ENCODE assay signal across 21 cellular contexts in the genomic region with DNA sequence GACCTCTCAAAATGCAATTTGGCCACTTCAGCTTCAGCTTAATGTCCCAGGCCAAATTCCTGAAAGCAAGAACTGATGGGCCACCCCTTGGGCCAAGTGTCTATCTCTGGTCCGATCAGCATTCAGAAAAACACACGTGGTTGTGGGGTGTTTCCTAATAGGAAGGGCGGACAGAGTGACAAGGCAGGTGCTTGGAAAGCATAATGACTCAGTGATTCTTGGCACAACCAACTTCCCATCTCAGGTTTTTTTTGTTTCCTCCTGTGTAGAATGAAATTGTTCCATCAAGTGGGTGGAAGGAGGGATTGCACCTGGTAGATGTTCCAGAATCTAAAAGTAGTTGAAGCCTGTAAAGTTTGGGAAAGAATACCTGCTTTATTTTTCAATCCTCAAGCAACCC.
DNase-seq lines count a peak whose midpoint lies in the region; FAIRE-seq and TF ChIP-seq lines count a peak whose summit lies in the region.
"Had no signal": no experiment of that assay in that cellular context is flagged by ENCODE, and none has a peak within 500 bp of the region (broad histone marks: within the 10 kb centered on the region; RNA-seq: fewer than 3 reads in every experiment).

No MANE protein-coding gene starts in this region.

- no peak for FAIRE-seq in bronchial epithelial cell (lab: Jason Lieb, UNC)
- FAIRE-seq: H54 had no signal

- H4K20me1 ChIP-seq in SK-N-SH (ENCODE audit: insufficient read depth) = no peaks in the 10 kb centered on the region

- no peaks in the 10 kb centered on the region for H3K9me2 ChIP-seq in SK-N-SH

- no TSS peak for BruUV-seq in Calu3 (replicated peaks; lab: Mats Ljungman, UMichigan)

- H3F3A ChIP-seq in SK-N-SH (replicated peaks; ENCODE audit: insufficient read depth) = no peaks in the 10 kb centered on the region

- DNase-seq in Calu3 = peak; percentile 15
- peak; percentile 13 for DNase-seq in HT1080 (ENCODE audit: low read depth)
- DNase-seq in bronchial epithelial cell (ENCODE audit: low read depth) = peak; percentile 75
- DNase-seq in neural crest cell (ENCODE audit: low read depth, low spot score) = no peak
- DNase-seq in GM19240 (ENCODE audit: insufficient read length, low spot score) = no peak
- DNase-seq in stimulated activated CD4-positive, alpha-beta T cell treated with anti-CD3 and anti-CD28 coated beads, Interleukin-2, amount 100 ng/mL, for 48 hours = no peak
- no peak for DNase-seq in SK-N-SH
- DNase-seq in SIG-M5 treated with dmso at 0.1 percent for 504 hours (lab: John Stamatoyannopoulos, UW; ENCODE audit: unreplicated experiment) = no peak
- DNase-seq: ACHN; DMS79 treated with DMSO at 0.1 percent for 48 hours; KBM-7; NCI-H1092; NCI-H1436 treated with DMSO at 0.1 percent for 48 hours; NCI-H2029; NCI-H2171; NCI-H446; NCI-H526 treated with DMSO at 0.1 percent for 48 hours; NK-92 treated with Interleukin-12 subunit alpha and Interleukin-12 subunit beta, amount 100 ng/mL, for 24 hours; SJCRH30 had no signal

- H3K4me3 ChIP-seq in bronchial epithelial cell (ENCODE audit: low read depth, low read length) (no peak overlapping the region), SK-N-SH (ENCODE audit: low read depth in 2 of 2, low read length in 1 of 2) (no peak overlapping the region)
- H3K4me3 ChIP-seq: SJCRH30 had no signal

- TF ChIP-seq CTCF in Calu3 (IDR thresholded peaks at IDR 0.05; ENCODE audit: unreplicated experiment) = no peak
- peak; percentile 13 for TF ChIP-seq CTCF in bronchial epithelial cell (IDR thresholded peaks at IDR 0.05; ENCODE audit: insufficient read depth, low read length, severe bottlenecking)
- no peak for TF ChIP-seq CTCF in neural crest cell (conservative IDR thresholded peaks at IDR 0.05)
- no peak for TF ChIP-seq CTCF in SK-N-SH (IDR thresholded peaks at IDR 0.05)

- H3K4me1 Mint-ChIP-seq in Calu3 (ENCODE audit: low read depth, unreplicated experiment) (peaks cover 9% of the 10 kb centered on the region), neural crest cell (peaks cover 11% of the 10 kb centered on the region)

- H3K9me3 Mint-ChIP-seq in Calu3 (ENCODE audit: low read depth, unreplicated experiment) (no peaks in the 10 kb centered on the region), neural crest cell (no peaks in the 10 kb centered on the region)

- TF ChIP-seq RAD21 in SK-N-SH (IDR thresholded peaks at IDR 0.05; ENCODE audit: low read length) = no peak

- H3K4me3 Mint-ChIP-seq in Calu3 (ENCODE audit: low read depth, unreplicated experiment) = no peak overlapping the region
- H3K4me3 Mint-ChIP-seq in neural crest cell = no peak overlapping the region

- H3K27ac Mint-ChIP-seq in Calu3 (ENCODE audit: unreplicated experiment) (no peak overlapping the region), neural crest cell (ENCODE audit: unreplicated experiment) (peak overlapping the region; percentile 2)

- H3K79me2 ChIP-seq in SK-N-SH (ENCODE audit: insufficient read depth) = no peaks in the 10 kb centered on the region

- H3K9me3 ChIP-seq in SK-N-SH = no peaks in the 10 kb centered on the region
- H3K9me3 ChIP-seq: SJCRH30 had no signal

- intact Hi-C loops in Calu3 (cut with micrococcal nuclease; ENCODE audit: unreplicated experiment) = no loop called here

- no peaks in the 10 kb centered on the region for H3K36me3 Mint-ChIP-seq in Calu3 (ENCODE audit: insufficient read depth, unreplicated experiment)
- no peaks in the 10 kb centered on the region for H3K36me3 Mint-ChIP-seq in neural crest cell (ENCODE audit: low read depth)

- POLR2A ChIA-PET in SK-N-SH (lab: Yijun Ruan, JAX) = no interaction called here

- no peak overlapping the region for H3K4me2 ChIP-seq in SK-N-SH

- peaks cover 0 to 34% of the 10 kb centered on the region in 2 experiments; a peak in 2 of 4 replicates for H3K4me1 ChIP-seq in SK-N-SH (ENCODE audit: control insufficient read depth in 1 of 2, insufficient read depth in 2 of 2, low read depth in 1 of 2, low read length in 1 of 2)
- H3K4me1 ChIP-seq: SJCRH30 had no signal

- no peak overlapping the region; a peak in 1 of 4 replicates for H3K27ac ChIP-seq in SK-N-SH (ENCODE audit: low read depth in 2 of 2, low read length in 1 of 2)
- H3K27ac ChIP-seq: C4-2B, SJCRH30 had no signal

- 7% methylated on average over 3 of the region's 3 CpGs for WGBS in SK-N-SH (ENCODE audit: low lambda C conversion rate)

- no peaks in the 10 kb centered on the region for H3K36me3 ChIP-seq in bronchial epithelial cell (ENCODE audit: control insufficient read depth, insufficient read depth, low read length)
- no peaks in the 10 kb centered on the region for H3K36me3 ChIP-seq in SK-N-SH (replicated peaks in 1 of 2; ENCODE audit: control insufficient read depth in 1 of 2, insufficient read depth in 2 of 2, low read length in 1 of 2)
- H3K36me3 ChIP-seq: SJCRH30 had no signal

- H3K27me3 ChIP-seq in bronchial epithelial cell (ENCODE audit: control insufficient read depth, insufficient read depth, low read length) (peaks cover 3% of the 10 kb centered on the region), SK-N-SH (ENCODE audit: insufficient read depth) (no peaks in the 10 kb centered on the region)
- H3K27me3 ChIP-seq: SJCRH30 had no signal

- CTCF ChIA-PET in Calu3 (lab: Charles Lee) = no interaction called here
- CTCF ChIA-PET in SK-N-SH (lab: Yijun Ruan, JAX) = interaction anchor here (0.8 to 2.0 kb wide), 2 partner anchors 71 to 74 kb away, joined by 3 to 10 read pairs; no protein-coding TSS in a partner anchor

- H3K27me3 Mint-ChIP-seq in Calu3 (ENCODE audit: unreplicated experiment) = peaks cover 88% of the 10 kb centered on the region
- peaks cover 25% of the 10 kb centered on the region for H3K27me3 Mint-ChIP-seq in neural crest cell (ENCODE audit: low read depth)

- H3K9ac ChIP-seq in SK-N-SH = no peak overlapping the region

- no peak overlapping the region for H2AFZ ChIP-seq in SK-N-SH (ENCODE audit: low read depth)

- no peak for TF ChIP-seq EP300 in SK-N-SH (IDR thresholded peaks at IDR 0.05; ENCODE audit: borderline replicate concordance in 1 of 2, low read depth in 1 of 2, low read length in 1 of 2)

TF ChIP-seq in SK-N-SH, 30 proteins besides CTCF, POLR2A, EP300 and RAD21:
- no peak for TF ChIP-seq RFX5 (IDR thresholded peaks at IDR 0.05; ENCODE audit: low read length)
- no peak for TF ChIP-seq SIN3A (IDR thresholded peaks at IDR 0.05; ENCODE audit: borderline replicate concordance, low read depth, low read length)
- no peak for TF ChIP-seq FOXJ3 (CRISPR knock-in tag; IDR thresholded peaks at IDR 0.05)
- no peak for TF ChIP-seq SMC3 (IDR thresholded peaks at IDR 0.05; ENCODE audit: low read depth, low read length)
- no peak for TF ChIP-seq EZH2phosphoT487 (IDR thresholded peaks at IDR 0.05; ENCODE audit: borderline replicate concordance, low read depth)
- no peak for TF ChIP-seq FOXM1 (IDR thresholded peaks at IDR 0.05; ENCODE audit: low read depth)
- no peak for TF ChIP-seq USF1 (IDR thresholded peaks at IDR 0.05; ENCODE audit: borderline replicate concordance, low read depth)
- no peak for TF ChIP-seq TEAD4 (IDR thresholded peaks at IDR 0.05; ENCODE audit: borderline replicate concordance, insufficient read depth)
- TF ChIP-seq GABPA (IDR thresholded peaks at IDR 0.05; ENCODE audit: low read depth) = no peak
- no peak for TF ChIP-seq PBX3 (IDR thresholded peaks at IDR 0.05)
- TF ChIP-seq RCOR1 (IDR thresholded peaks at IDR 0.05; ENCODE audit: low read length) = no peak
- no peak for TF ChIP-seq JUND (IDR thresholded peaks at IDR 0.05)
- TF ChIP-seq, protein P1, sequence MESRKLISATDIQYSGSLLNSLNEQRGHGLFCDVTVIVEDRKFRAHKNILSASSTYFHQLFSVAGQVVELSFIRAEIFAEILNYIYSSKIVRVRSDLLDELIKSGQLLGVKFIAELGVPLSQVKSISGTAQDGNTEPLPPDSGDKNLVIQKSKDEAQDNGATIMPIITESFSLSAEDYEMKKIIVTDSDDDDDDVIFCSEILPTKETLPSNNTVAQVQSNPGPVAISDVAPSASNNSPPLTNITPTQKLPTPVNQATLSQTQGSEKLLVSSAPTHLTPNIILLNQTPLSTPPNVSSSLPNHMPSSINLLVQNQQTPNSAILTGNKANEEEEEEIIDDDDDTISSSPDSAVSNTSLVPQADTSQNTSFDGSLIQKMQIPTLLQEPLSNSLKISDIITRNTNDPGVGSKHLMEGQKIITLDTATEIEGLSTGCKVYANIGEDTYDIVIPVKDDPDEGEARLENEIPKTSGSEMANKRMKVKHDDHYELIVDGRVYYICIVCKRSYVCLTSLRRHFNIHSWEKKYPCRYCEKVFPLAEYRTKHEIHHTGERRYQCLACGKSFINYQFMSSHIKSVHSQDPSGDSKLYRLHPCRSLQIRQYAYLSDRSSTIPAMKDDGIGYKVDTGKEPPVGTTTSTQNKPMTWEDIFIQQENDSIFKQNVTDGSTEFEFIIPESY (IDR thresholded peaks at IDR 0.05; ENCODE audit: borderline replicate concordance, low read depth) = no peak
- TF ChIP-seq MEF2A (IDR thresholded peaks at IDR 0.05; ENCODE audit: borderline replicate concordance, low read depth) = no peak
- TF ChIP-seq, protein P2, sequence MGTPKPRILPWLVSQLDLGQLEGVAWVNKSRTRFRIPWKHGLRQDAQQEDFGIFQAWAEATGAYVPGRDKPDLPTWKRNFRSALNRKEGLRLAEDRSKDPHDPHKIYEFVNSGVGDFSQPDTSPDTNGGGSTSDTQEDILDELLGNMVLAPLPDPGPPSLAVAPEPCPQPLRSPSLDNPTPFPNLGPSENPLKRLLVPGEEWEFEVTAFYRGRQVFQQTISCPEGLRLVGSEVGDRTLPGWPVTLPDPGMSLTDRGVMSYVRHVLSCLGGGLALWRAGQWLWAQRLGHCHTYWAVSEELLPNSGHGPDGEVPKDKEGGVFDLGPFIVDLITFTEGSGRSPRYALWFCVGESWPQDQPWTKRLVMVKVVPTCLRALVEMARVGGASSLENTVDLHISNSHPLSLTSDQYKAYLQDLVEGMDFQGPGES (IDR thresholded peaks at IDR 0.05; ENCODE audit: low read depth, low read length) = no peak
TF ChIP-seq in SK-N-SH: peak in this region for 0.

Comparison
In these comparisons a context has a peak if more than half of its experiments do, and no peak if none do; other contexts are left out.
1. DNase-seq: peak in Calu3 (single experiment), HT1080 (single experiment) and bronchial epithelial cell (single experiment); none in neural crest cell (single experiment), GM19240 (single experiment), stimulated activated CD4-positive, alpha-beta T cell treated with anti-CD3 and anti-CD28 coated beads, Interleukin-2, amount 100 ng/mL, for 48 hours (0 of 2), SK-N-SH (single experiment) and SIG-M5 treated with dmso at 0.1 percent for 504 hours (single experiment).